Comparison of ENCODE assay signal across 9 cellular contexts in genomic region chr11:107741044-107741823, GRCh38. TPM values are rescaled to one million over a fixed set of nuclear protein-coding genes. Genes with fewer than 3 reads are reported as not detected.
DNase-seq lines count a peak whose midpoint lies in the region; ATAC-seq and TF ChIP-seq lines count a peak whose summit lies in the region.
"Had no signal": no experiment of that assay in that cellular context is flagged by ENCODE, and none has a peak within 500 bp of the region (broad histone marks: within the 10 kb centered on the region; RNA-seq: fewer than 3 reads in every experiment).

No MANE protein-coding gene starts in this region.

- H3K4me1 ChIP-seq in aorta (ENCODE audit: control insufficient read depth in 1 of 2, insufficient read depth in 2 of 2, low read length in 2 of 2) = no peaks in the 10 kb centered on the region

- H3K9me3 Mint-ChIP-seq in neural crest cell = peaks cover 8% of the 10 kb centered on the region

- no peaks in the 10 kb centered on the region for H3K27me3 ChIP-seq in aorta (ENCODE audit: control insufficient read depth in 1 of 2, insufficient read depth in 2 of 2, low read length in 1 of 2)

- peak; percentile 86 for TF ChIP-seq CTCF in GM12874 (IDR thresholded peaks at IDR 0.05; ENCODE audit: insufficient read depth, low read depth, low read length)
- TF ChIP-seq CTCF in neural crest cell (conservative IDR thresholded peaks at IDR 0.05) = peak; percentile 67

- ATAC-seq in HG02571 (IDR thresholded peaks at IDR 0.05; ENCODE audit: unreplicated experiment) (peak; percentile 69), aorta (ENCODE audit: low FRiP score) (no peak)

- H3K27ac Mint-ChIP-seq in neural crest cell (ENCODE audit: unreplicated experiment) = no peak overlapping the region

- no peak overlapping the region for H3K4me3 ChIP-seq in aorta (ENCODE audit: low read length in 2 of 2)
- H3K4me3 ChIP-seq: skin epidermis had no signal

- intact Hi-C loops in aorta (cut with DNase I) = no loop called here

- 63 to 69% methylated on average over 7 of the region's 7 CpGs for WGBS in aorta, 2 donors

- H3K27me3 Mint-ChIP-seq in neural crest cell (ENCODE audit: low read depth) = no peaks in the 10 kb centered on the region

- DNase-seq in AG08396 (ENCODE audit: low spot score) = peak; percentile 12
- peak; percentile 59 for DNase-seq in NAMALWA (ENCODE audit: low spot score)
- DNase-seq in cerebellar cortex (ENCODE audit: low spot score) = peak; percentile 17
- no peak for DNase-seq in neural crest cell (ENCODE audit: low read depth, low spot score)
- DNase-seq in NCI-H2081 (lab: John Stamatoyannopoulos, UW) = no peak
- no peak for DNase-seq in aorta

- no peak overlapping the region for H3K27ac ChIP-seq in aorta (ENCODE audit: low read depth in 1 of 2, low read length in 2 of 2)
- H3K27ac ChIP-seq: skin epidermis had no signal

- no peaks in the 10 kb centered on the region for H3K36me3 Mint-ChIP-seq in neural crest cell (ENCODE audit: low read depth)

- no peaks in the 10 kb centered on the region for H3K36me3 ChIP-seq in aorta (ENCODE audit: control insufficient read depth in 1 of 2, insufficient read depth in 2 of 2, low read length in 1 of 2)

- H3K4me1 Mint-ChIP-seq in neural crest cell = peaks cover 3% of the 10 kb centered on the region

- no peak overlapping the region for H3K4me3 Mint-ChIP-seq in neural crest cell

- peaks cover 3% of the 10 kb centered on the region for H3K9me3 ChIP-seq in aorta (ENCODE audit: control insufficient read depth, low read length)

RNA-seq across cellular contexts. Expression of gene SLN, which starts 29.4 kb away (rescaled TPM):
- not detected in 2 replicates for total RNA-seq in neural crest cell
- total RNA-seq in aorta = 1 to 10 TPM; 1.0 to 7.7 TPM
- polyA plus RNA-seq in aorta = not detected

Comparison
In these comparisons a context has a peak if more than half of its experiments do, and no peak if none do; other contexts are left out.
1. DNase-seq: peak in AG08396 (single experiment), NAMALWA (single experiment) and cerebellar cortex (single experiment); none in neural crest cell (single experiment), NCI-H2081 (0 of 2) and aorta (0 of 2).